In the genomic region with DNA sequence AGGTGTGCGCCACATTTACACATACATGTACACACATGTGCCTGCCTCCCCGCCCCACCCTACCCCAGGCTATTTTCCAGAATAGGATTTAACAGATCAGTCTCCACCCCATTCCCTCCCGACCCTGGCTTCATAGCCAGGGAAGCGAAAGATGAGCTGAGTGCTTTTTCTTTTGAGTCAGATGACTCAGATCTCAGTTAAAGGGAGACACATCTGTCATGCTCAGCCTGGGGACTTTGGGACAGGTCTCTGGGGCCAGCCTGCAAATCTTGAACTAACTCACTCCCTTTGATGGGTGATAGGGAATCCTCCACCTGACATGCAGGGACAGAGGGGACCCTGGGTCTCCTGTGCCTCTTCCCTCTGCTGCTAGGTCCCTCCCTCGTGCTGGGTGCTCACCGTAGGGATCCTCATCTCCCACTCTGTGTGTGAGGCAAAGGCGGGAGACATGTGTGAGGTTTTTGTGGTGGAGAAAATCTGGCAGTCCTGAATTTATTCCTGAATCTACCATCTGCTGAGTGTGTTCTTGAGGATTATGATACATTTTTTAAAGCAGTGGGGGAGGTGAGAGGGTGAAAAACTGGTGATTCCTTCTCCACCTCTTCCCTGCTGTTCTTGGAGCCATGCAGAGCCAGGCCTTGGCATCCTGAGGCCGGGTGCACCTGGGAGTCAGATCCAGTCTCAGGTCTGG, we compare ENCODE assay signal across 20 cellular contexts. TPM values are rescaled to one million over a fixed set of nuclear protein-coding genes. Genes with fewer than 3 reads are reported as not detected.
DNase-seq lines count a peak whose midpoint lies in the region; ATAC-seq and TF ChIP-seq lines count a peak whose summit lies in the region.
"Had no signal": no experiment of that assay in that cellular context is flagged by ENCODE, and none has a peak within 500 bp of the region (broad histone marks: within the 10 kb centered on the region; RNA-seq: fewer than 3 reads in every experiment).

No MANE protein-coding gene starts in this region.

- H3K4me1 ChIP-seq in hepatocyte (ENCODE audit: insufficient read depth): no peaks in the 10 kb centered on the region
- H3K4me1 ChIP-seq in Karpas-422 (ENCODE audit: low read length): no peaks in the 10 kb centered on the region
- H3K4me1 ChIP-seq: spleen had no signal

- WGBS in hepatocyte (ENCODE audit: low lambda C conversion rate, missing lambda C conversion rate): 72% methylated on average over 8 of the region's 8 CpGs

- H3K79me2 ChIP-seq in hepatocyte (no peaks in the 10 kb centered on the region), Karpas-422 (ENCODE audit: low read length) (no peaks in the 10 kb centered on the region)

- H3K27me3 ChIP-seq in hepatocyte: peaks cover 40% of the 10 kb centered on the region
- H3K27me3 ChIP-seq in Karpas-422 (ENCODE audit: low read length): 0 out of 2 replicates have a peak, but pooled peaks cover 2% of the 10 kb centered on the region

- no peak overlapping the region for H2AFZ ChIP-seq in hepatocyte
- no peak overlapping the region for H2AFZ ChIP-seq in Karpas-422 (ENCODE audit: low read length)

- H3K4me2 ChIP-seq in hepatocyte (no peak overlapping the region), Karpas-422 (ENCODE audit: low read depth, low read length, poor library complexity, severe bottlenecking) (no peak overlapping the region)

- H3K9ac ChIP-seq in Karpas-422 (ENCODE audit: low read length): no peak overlapping the region

- ATAC-seq in HG03095 (IDR thresholded peaks at IDR 0.05; ENCODE audit: unreplicated experiment): no peak
- ATAC-seq: left lobe of liver had no signal

- TF ChIP-seq CTCF in hepatocyte (IDR thresholded peaks at IDR 0.05; ENCODE audit: poor library complexity): no peak

- H3K9me2 ChIP-seq in hepatocyte (replicated peaks; ENCODE audit: insufficient read depth) (no peaks in the 10 kb centered on the region), Karpas-422 (replicated peaks; ENCODE audit: insufficient read depth, low read length) (no peaks in the 10 kb centered on the region)

- H3K36me3 ChIP-seq in hepatocyte (replicated peaks; ENCODE audit: insufficient read depth, low read depth) (no peaks in the 10 kb centered on the region), Karpas-422 (ENCODE audit: insufficient read depth, low read length) (no peaks in the 10 kb centered on the region)
- H3K36me3 ChIP-seq: spleen had no signal

- DNase-seq in DMS79 treated with DMSO at 0.1 percent for 48 hours (lab: John Stamatoyannopoulos, UW): peak; percentile 25
- no peak for DNase-seq in DMS79 (lab: John Stamatoyannopoulos, UW)
- DNase-seq in NCI-H2171 treated with DMSO at 0.1 percent for 48 hours (lab: John Stamatoyannopoulos, UW): peak; percentile 94
- peak; percentile 40 for DNase-seq in ecto neural progenitor cell (ENCODE audit: low spot score)
- peak; percentile 55 for DNase-seq in superior temporal gyrus (ENCODE audit: extremely low spot score)
- no peak for DNase-seq in hepatocyte (ENCODE audit: low spot score)
- no peak for DNase-seq in Karpas-422
- DNase-seq: 8988T, amniotic stem cell, dermis blood vessel endothelial cell, Kasumi-1, NCI-H2081 treated with DMSO at 0.1 percent for 48 hours, OCI-M1, posterior cingulate gyrus, spleen had no signal

- no peak overlapping the region for H3K4me3 ChIP-seq in hepatocyte
- H3K4me3 ChIP-seq in Karpas-422 (ENCODE audit: low read length): no peak overlapping the region
- H3K4me3 ChIP-seq: spleen had no signal

- H3K9me3 ChIP-seq in hepatocyte (ENCODE audit: low read depth) (no peaks in the 10 kb centered on the region), Karpas-422 (ENCODE audit: low read length) (no peaks in the 10 kb centered on the region)
- H3K9me3 ChIP-seq: spleen had no signal

- H3K27ac ChIP-seq in hepatocyte: no peak overlapping the region
- no peak overlapping the region for H3K27ac ChIP-seq in Karpas-422 (ENCODE audit: low read length)
- H3K27ac ChIP-seq: C4-2B, spleen had no signal

- no peaks in the 10 kb centered on the region for H4K20me1 ChIP-seq in hepatocyte (ENCODE audit: insufficient read depth, poor library complexity, severe bottlenecking)
- H4K20me1 ChIP-seq in Karpas-422 (ENCODE audit: insufficient read depth, low read depth, low read length): no peaks in the 10 kb centered on the region

RNA-seq across cellular contexts. Expression of a gene that starts 37.6 kb away (rescaled TPM):
- not detected in 2 replicates for total RNA-seq in hepatocyte
- polyA plus RNA-seq in hepatocyte: not detected in 2 replicates
- total RNA-seq in Karpas-422 (2014; rRNA removed; shearing (Covaris generic); ENCODE audit: low replicate concordance): not detected in 2 replicates
- total RNA-seq: activated T-helper 2 cell treated with anti-CD3 and anti-CD28 coated beads, Interferon-gamma antibody, Interleukin-2, Interleukin-4, amounts not matched to agents 10 μg/mL and 5 μg/mL and 100 μg/mL, durations not matched to agents 14 hours and 24 hours and 36 hours; dermis blood vessel endothelial cell; fibroblast of lung; left lobe of liver; spleen had no signal
- polyA plus RNA-seq: fibroblast of lung, spleen had no signal

RNA-seq across cellular contexts. Expression of a gene that starts 46.0 kb away (rescaled TPM):
- total RNA-seq in hepatocyte: not detected in 2 replicates
- not detected in 2 replicates for polyA plus RNA-seq in hepatocyte
- total RNA-seq in Karpas-422 (2014; rRNA removed; shearing (Covaris generic); ENCODE audit: low replicate concordance): not detected in 2 replicates
- total RNA-seq: activated T-helper 2 cell treated with anti-CD3 and anti-CD28 coated beads, Interferon-gamma antibody, Interleukin-2, Interleukin-4, amounts not matched to agents 10 μg/mL and 5 μg/mL and 100 μg/mL, durations not matched to agents 14 hours and 24 hours and 36 hours; dermis blood vessel endothelial cell; fibroblast of lung; left lobe of liver had no signal
- polyA plus RNA-seq: fibroblast of lung had no signal

RNA-seq across cellular contexts. Expression of a gene that starts 51.0 kb away (rescaled TPM):
- not detected in 2 replicates for total RNA-seq in hepatocyte
- polyA plus RNA-seq in hepatocyte: not detected in 2 replicates
- total RNA-seq in Karpas-422 (2014; rRNA removed; shearing (Covaris generic); ENCODE audit: low replicate concordance): not detected in 2 replicates
- total RNA-seq: activated T-helper 2 cell treated with anti-CD3 and anti-CD28 coated beads, Interferon-gamma antibody, Interleukin-2, Interleukin-4, amounts not matched to agents 10 μg/mL and 5 μg/mL and 100 μg/mL, durations not matched to agents 14 hours and 24 hours and 36 hours; dermis blood vessel endothelial cell; fibroblast of lung; left lobe of liver had no signal
- polyA plus RNA-seq: fibroblast of lung had no signal

Comparison
In these comparisons a context has a peak if more than half of its experiments do, and no peak if none do; other contexts are left out.
1. DNase-seq: peak in DMS79 treated with DMSO at 0.1 percent for 48 hours (single experiment), NCI-H2171 treated with DMSO at 0.1 percent for 48 hours (single experiment), ecto neural progenitor cell (single experiment) and superior temporal gyrus (single experiment); none in DMS79 (single experiment), hepatocyte (single experiment) and Karpas-422 (single experiment).